8 cellular contexts compared by ENCODE assay signal in genomic region chr3:138686771-138687221, GRCh38.
DNase-seq lines count a peak whose midpoint lies in the region; ATAC-seq and TF ChIP-seq lines count a peak whose summit lies in the region.

No MANE protein-coding gene starts in this region.

- H3K36me3 ChIP-seq in right atrium auricular region = no peaks in the 10 kb centered on the region

- no peaks in the 10 kb centered on the region for H3K27me3 ChIP-seq in right atrium auricular region

- no peaks in the 10 kb centered on the region for H3K4me1 ChIP-seq in right atrium auricular region

- H3K27ac ChIP-seq in right atrium auricular region = no peak overlapping the region

- H3K4me3 ChIP-seq in right atrium auricular region (no peak overlapping the region), fibroblast of villous mesenchyme (ENCODE audit: low read depth, low read length) (no peak overlapping the region)

- H3K9me3 ChIP-seq in right atrium auricular region = no peaks in the 10 kb centered on the region

- intact Hi-C loops in Right ventricle myocardium superior (cut with DNase I) = no loop called here

- TF ChIP-seq CTCF in right atrium auricular region (IDR thresholded peaks at IDR 0.05) (no peak), fibroblast of villous mesenchyme (IDR thresholded peaks at IDR 0.05; ENCODE audit: insufficient read depth, low read depth, low read length) (no peak)

- DNase-seq in Right ventricle myocardium superior (no peak), right atrium auricular region (ENCODE audit: low spot score) (no peak), NCI-H226 (peak; percentile 38), fibroblast of villous mesenchyme (ENCODE audit: low read depth) (peak; percentile 90), C1 segment of cervical spinal cord (lab: John Stamatoyannopoulos, UW) (no peak), NOMO-1 treated with DMSO at 0.1 percent for 48 hours (lab: John Stamatoyannopoulos, UW; ENCODE audit: unreplicated experiment) (no peak), amniotic stem cell (lab: John Stamatoyannopoulos, UW) (no peak)

- peak; percentile 26 for ATAC-seq in Right ventricle myocardium superior (ENCODE audit: poor library complexity)
- ATAC-seq in HG02642 (IDR thresholded peaks at IDR 0.05; ENCODE audit: poor library complexity, unreplicated experiment) = peak; percentile 97

Comparison
In these comparisons a context has a peak if more than half of its experiments do, and no peak if none do; other contexts are left out.
1. DNase-seq: peak in NCI-H226 (single experiment) and fibroblast of villous mesenchyme (single experiment); none in Right ventricle myocardium superior (single experiment), right atrium auricular region (single experiment), C1 segment of cervical spinal cord (0 of 14), NOMO-1 treated with DMSO at 0.1 percent for 48 hours (single experiment) and amniotic stem cell (single experiment).